Comparison of ENCODE assay signal across 8 cellular contexts in the genomic region with DNA sequence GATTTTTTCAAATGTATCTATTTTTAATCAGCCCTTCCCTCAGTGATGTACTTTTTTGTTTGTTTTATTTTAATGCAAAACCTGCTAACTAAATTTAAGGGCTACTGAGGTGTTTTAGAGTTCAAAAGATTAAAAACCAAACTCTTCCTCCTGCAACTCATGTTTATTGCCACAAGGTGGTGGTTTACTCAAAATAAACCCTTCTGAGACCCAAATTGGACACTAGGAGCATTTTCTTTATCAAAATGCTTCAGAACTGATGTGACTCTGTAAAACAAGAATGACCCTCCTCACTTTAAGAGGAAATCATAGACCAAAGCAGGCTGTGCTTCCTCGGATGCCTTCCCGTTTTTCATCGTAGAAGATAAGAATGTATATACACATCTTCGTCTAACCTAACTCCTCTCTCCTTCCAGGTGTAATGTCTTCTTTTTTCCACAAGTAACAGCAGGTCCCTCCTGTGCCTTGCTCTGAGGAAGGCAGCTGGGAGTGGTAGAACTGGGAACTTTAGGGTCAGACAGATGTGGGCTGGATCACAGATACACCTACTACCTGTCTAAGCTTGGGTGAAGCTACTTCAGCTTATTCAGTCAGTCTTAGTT. TPM values are rescaled to one million over a fixed set of nuclear protein-coding genes. Genes with fewer than 3 reads are reported as not detected.
A peak's percentile ranks its signal among the peaks of the same experiment; 100 is the strongest.
DNase-seq lines count a peak whose midpoint lies in the region; TF ChIP-seq lines count a peak whose summit lies in the region.

No MANE protein-coding gene starts in this region.

- no peaks in the 10 kb centered on the region for H3K9me3 ChIP-seq in neural cell (ENCODE audit: low read length)

- H3F3A ChIP-seq in neural cell (ENCODE audit: insufficient read depth, low read length, poor library complexity, severe bottlenecking), result peaks cover 4% of the 10 kb centered on the region

- H3K27me3 ChIP-seq in neural cell (ENCODE audit: insufficient read depth, low read depth, low read length), result no peaks in the 10 kb centered on the region

- H3K9ac ChIP-seq in neural cell (ENCODE audit: low read length), result no peak overlapping the region

- no peaks in the 10 kb centered on the region for H4K20me1 ChIP-seq in neural cell (ENCODE audit: insufficient read depth)

- H2AFZ ChIP-seq in neural cell (ENCODE audit: low read depth, low read length), result no peak overlapping the region

- TF ChIP-seq CTCF in coronary artery (IDR thresholded peaks at IDR 0.05) (peak; percentile 40), neural cell (IDR thresholded peaks at IDR 0.05; ENCODE audit: poor library complexity, severe bottlenecking) (peak; percentile 76)

- H3K4me3 ChIP-seq in coronary artery (no peak overlapping the region), neural cell (ENCODE audit: low read length) (no peak overlapping the region)

- H3K4me2 ChIP-seq in neural cell (ENCODE audit: low read length), result no peak overlapping the region

- peak; percentile 68 for TF ChIP-seq RAD21 in neural cell (conservative IDR thresholded peaks at IDR 0.05)

- H3K27ac ChIP-seq in coronary artery (no peak overlapping the region), neural cell (ENCODE audit: low read length) (no peak overlapping the region)

- no peak for TF ChIP-seq EP300 in neural cell (conservative IDR thresholded peaks at IDR 0.05; ENCODE audit: poor library complexity, severe bottlenecking)

- DNase-seq in NCI-H524 (lab: John Stamatoyannopoulos, UW) (peak; percentile 12 to 50), NCI-H524 treated with DMSO at 0.1 percent for 48 hours (lab: John Stamatoyannopoulos, UW) (no peak), NCI-H146 treated with DMSO at 0.1 percent for 48 hours (lab: John Stamatoyannopoulos, UW; ENCODE audit: unreplicated experiment) (peak; percentile 46), coronary artery (ENCODE audit: low spot score) (no peak), NCI-H1048 (lab: John Stamatoyannopoulos, UW) (no peak)
- no peak for DNase-seq in activated CD4-positive, CD25-positive, alpha-beta regulatory T cell (lab: John Stamatoyannopoulos, UW)
- DNase-seq in activated T-cell treated with anti-CD3 and anti-CD28 coated beads, Interleukin-2, amount 50 U/mL, for 1 hour, result no peak

- H3K9me2 ChIP-seq in neural cell (ENCODE audit: insufficient read depth, low read length), result no peaks in the 10 kb centered on the region

- no peaks in the 10 kb centered on the region for H3K36me3 ChIP-seq in neural cell (ENCODE audit: insufficient read depth, low read length)

- no peaks in the 10 kb centered on the region for H3K79me2 ChIP-seq in neural cell (replicated peaks; ENCODE audit: insufficient read depth, low read length)

TF ChIP-seq in neural cell, 6 proteins besides CTCF, POLR2A, EP300 and RAD21:
- TF ChIP-seq SMC3 (conservative IDR thresholded peaks at IDR 0.05; ENCODE audit: poor library complexity), result peak; percentile 74
- TF ChIP-seq EZH2 (IDR thresholded peaks at IDR 0.05; ENCODE audit: borderline replicate concordance, insufficient read depth, low read length, poor library complexity, severe bottlenecking), result no peak

RNA-seq across cellular contexts. Expression of a gene that starts 2.9 kb away (rescaled TPM):
- polyA plus RNA-seq in neural cell, result 17.4 and 40.3 TPM in 2 replicates
- 20.5 and 24.7 TPM in 2 replicates for polyA minus RNA-seq in neural cell

RNA-seq across cellular contexts. Expression of a gene that starts 15.8 kb away (rescaled TPM):
- 52.8 and 65.7 TPM in 2 replicates for polyA plus RNA-seq in neural cell
- polyA minus RNA-seq in neural cell, result 65.6 and 85.0 TPM in 2 replicates

Comparison
In these comparisons a context has a peak if more than half of its experiments do, and no peak if none do; other contexts are left out.
1. DNase-seq: peak in NCI-H524 (2 of 2) and NCI-H146 treated with DMSO at 0.1 percent for 48 hours (single experiment); none in NCI-H524 treated with DMSO at 0.1 percent for 48 hours (single experiment), coronary artery (single experiment), NCI-H1048 (single experiment), activated CD4-positive, CD25-positive, alpha-beta regulatory T cell (0 of 4) and activated T-cell treated with anti-CD3 and anti-CD28 coated beads, Interleukin-2, amount 50 U/mL, for 1 hour (single experiment).